In the genomic region with DNA sequence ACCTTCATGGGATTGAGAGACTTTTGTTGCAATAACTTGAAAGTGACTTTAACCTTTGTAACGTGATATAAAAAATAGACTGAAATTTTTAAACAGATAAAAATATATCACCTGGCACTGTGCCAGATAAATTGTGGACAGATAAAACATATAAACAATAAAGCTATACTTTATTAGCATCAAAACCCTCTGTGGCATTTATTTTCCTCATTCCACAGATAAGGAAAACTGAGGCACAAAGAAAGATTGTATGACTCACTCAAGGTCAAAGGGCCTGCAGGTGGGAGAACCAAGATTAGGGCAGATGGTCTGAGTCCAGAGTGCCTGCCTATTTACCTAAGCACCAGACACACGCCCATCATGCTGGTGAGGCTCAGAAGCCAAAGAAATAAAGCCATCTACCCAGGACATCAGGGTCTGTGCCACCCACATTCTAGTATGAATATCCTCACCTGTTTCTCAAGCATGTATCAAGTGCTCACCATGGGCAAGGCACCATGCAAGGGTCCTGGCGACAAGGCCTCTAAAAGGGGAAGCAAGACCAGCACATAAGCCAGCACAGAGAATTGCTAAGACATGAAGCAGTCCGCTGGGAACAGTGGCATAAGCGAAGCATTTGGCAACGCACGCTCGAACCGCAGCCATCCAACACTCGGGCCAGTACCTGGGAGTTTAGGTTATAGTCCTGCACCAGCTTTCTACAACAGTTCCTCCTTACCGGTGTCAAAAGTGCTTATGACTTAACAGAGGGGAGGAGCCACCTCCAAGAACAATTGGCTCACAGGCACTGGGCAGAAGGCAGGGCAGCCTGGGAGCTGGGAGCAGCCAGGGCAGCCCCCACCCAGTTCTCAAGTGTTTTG, we compare ENCODE assay signal across 8 cellular contexts. TPM values are rescaled to one million over a fixed set of nuclear protein-coding genes. Genes with fewer than 3 reads are reported as not detected.
DNase-seq lines count a peak whose midpoint lies in the region; ATAC-seq, FAIRE-seq and TF ChIP-seq lines count a peak whose summit lies in the region.

No MANE protein-coding gene starts in this region.

- FAIRE-seq in colon (lab: Jason Lieb, UNC), result peak; percentile 21

- H3K27ac ChIP-seq in 22Rv1 (peak overlapping the region; percentile 78), Peyer's patch (peak overlapping the region; percentile 69 to 100 (median 98)), aorta (ENCODE audit: low read depth in 1 of 2, low read length in 2 of 2) (peak overlapping the region in 1 of 2 donors; percentile 82)

- peak; percentile 41 for DNase-seq in HCEC 1CT
- DNase-seq in Peyer's patch, result peak in 2 of 3 donors; percentile 79 to 84
- peak; percentile 78 for DNase-seq in mucosa of gallbladder (ENCODE audit: low spot score)
- DNase-seq in aorta, result peak in 1 of 2 donors; percentile 69
- no peak for DNase-seq in activated CD8-positive, alpha-beta memory T cell treated with anti-CD3 and anti-CD28 coated beads, Interleukin-2, amount 50 U/mL, for 4 hours
- no peak for DNase-seq in NCI-H526 (lab: John Stamatoyannopoulos, UW)

- 0 to 2% methylated on average over 11 of the region's 11 CpGs for WGBS in aorta, 2 donors

- H3K9me3 ChIP-seq in Peyer's patch, result no peaks in the 10 kb centered on the region
- no peaks in the 10 kb centered on the region for H3K9me3 ChIP-seq in aorta (ENCODE audit: control insufficient read depth, low read length)

- TF ChIP-seq CTCF in 22Rv1 (IDR thresholded peaks at IDR 0.05), result no peak
- no peak for TF ChIP-seq CTCF in Peyer's patch (IDR thresholded peaks at IDR 0.05)

- H3K27me3 ChIP-seq in Peyer's patch (no peaks in the 10 kb centered on the region), aorta (ENCODE audit: control insufficient read depth in 1 of 2, insufficient read depth in 2 of 2, low read length in 1 of 2) (no peaks in the 10 kb centered on the region)

- H3K4me3 ChIP-seq in Peyer's patch (peak overlapping the region in 3 of 4 donors; percentile 26 to 44 (median 28)), aorta (ENCODE audit: low read length in 2 of 2) (no peak overlapping the region)

- H3K4me1 ChIP-seq in Peyer's patch, result peaks cover 39 to 100% (median 86%) of the 10 kb centered on the region in 4 donors
- peaks cover 3 to 9% of the 10 kb centered on the region in 2 donors for H3K4me1 ChIP-seq in aorta (ENCODE audit: control insufficient read depth in 1 of 2, insufficient read depth in 2 of 2, low read length in 2 of 2)

- peak in 1 of 2 donors; percentile 55 for TF ChIP-seq POLR2A in Peyer's patch (IDR thresholded peaks at IDR 0.05)

- H3K36me3 ChIP-seq in Peyer's patch (no peaks in the 10 kb centered on the region), aorta (ENCODE audit: control insufficient read depth in 1 of 2, insufficient read depth in 2 of 2, low read length in 1 of 2) (no peaks in the 10 kb centered on the region)

- intact Hi-C loops in aorta (cut with DNase I), result loop anchor here (5.0 kb wide), 3 partner anchors 38 to 97 kb away; no protein-coding TSS in a partner anchor

- peak; percentile 61 for ATAC-seq in aorta (ENCODE audit: low FRiP score)

RNA-seq across cellular contexts. Expression of a gene that starts 17.6 kb away (rescaled TPM):
- total RNA-seq in Peyer's patch (100 to 1,000 TPM; 337 to 553 (median 433) TPM), mucosa of gallbladder (544 TPM), aorta (1,000 to 10,000 TPM; 1,564 to 1,890 TPM)
- polyA plus RNA-seq in aorta, result 100 to 1,000 TPM; 170 to 572 TPM

Comparison
In these comparisons a context has a peak if more than half of its experiments do, and no peak if none do; other contexts are left out.
1. DNase-seq: peak in HCEC 1CT (single experiment), Peyer's patch (2 of 3) and mucosa of gallbladder (single experiment); none in activated CD8-positive, alpha-beta memory T cell treated with anti-CD3 and anti-CD28 coated beads, Interleukin-2, amount 50 U/mL, for 4 hours (single experiment) and NCI-H526 (0 of 2).
2. H3K4me3 ChIP-seq: peak in Peyer's patch (3 of 4); none in aorta (0 of 2).